29 cellular contexts compared by ENCODE assay signal in the genomic region with DNA sequence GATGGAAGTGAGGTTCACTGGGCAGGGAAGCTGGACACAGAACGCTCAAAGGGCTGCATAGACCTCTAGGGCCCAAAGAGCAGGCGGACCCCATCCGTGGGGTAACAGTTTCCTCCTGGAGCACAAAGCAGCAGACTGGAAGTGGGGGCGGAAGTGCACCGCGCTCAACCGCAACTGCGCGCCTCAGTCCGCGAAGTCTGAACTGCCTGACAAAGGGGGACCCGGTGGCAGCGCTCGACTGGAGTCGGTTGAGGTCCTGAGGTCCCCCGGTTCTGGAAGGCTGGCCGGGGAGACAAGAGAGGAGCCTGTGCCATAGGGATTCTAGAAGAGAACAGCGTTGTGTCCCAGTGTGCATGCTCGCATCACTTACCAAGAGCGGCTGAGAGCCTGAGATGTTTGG.
"Had no signal": no experiment of that assay in that cellular context is flagged by ENCODE, and none has a peak within 500 bp of the region (broad histone marks: within the 10 kb centered on the region; RNA-seq: fewer than 3 reads in every experiment).

No MANE protein-coding gene starts in this region.

- H3K27ac ChIP-seq: colonic mucosa, coronary artery, dorsolateral prefrontal cortex, epithelial cell of prostate, esophagus muscularis mucosa, esophagus squamous epithelium, foreskin keratinocyte, gastrocnemius medialis, gastroesophageal sphincter, heart left ventricle, heart right ventricle had no signal

- H3K4me1 ChIP-seq: colonic mucosa, esophagus muscularis mucosa, esophagus squamous epithelium, foreskin keratinocyte, gastrocnemius medialis, gastroesophageal sphincter, heart left ventricle, heart right ventricle had no signal

- H3K4me3 ChIP-seq: colonic mucosa, coronary artery, dorsolateral prefrontal cortex, esophagus muscularis mucosa, esophagus squamous epithelium, gastrocnemius medialis, gastroesophageal sphincter, heart left ventricle, heart right ventricle had no signal

- H3K27ac Mint-ChIP-seq: dendritic cell treated with granulocyte-macrophage colony-stimulating factor and Interleukin-4, amounts not matched to agents 40 ng/mL and 50 ng/mL, for 4 days; effector memory CD8-positive, alpha-beta T cell; endodermal cell had no signal

- H3K9me3 Mint-ChIP-seq: effector memory CD8-positive, alpha-beta T cell had no signal

- H3K4me3 Mint-ChIP-seq: dendritic cell treated with granulocyte-macrophage colony-stimulating factor and Interleukin-4, amounts not matched to agents 40 ng/mL and 50 ng/mL, for 4 days; effector memory CD8-positive, alpha-beta T cell; endodermal cell had no signal

- DNase-seq: colonic mucosa; cortex of kidney; dermis blood vessel endothelial cell; dorsolateral prefrontal cortex; effector CD4-positive, alpha-beta T cell; effector CD8-positive, alpha-beta T cell; effector memory CD4-positive, alpha-beta T cell; effector memory CD8-positive, alpha-beta T cell; endodermal cell; erythroblast; esophagus squamous epithelium; foreskin fibroblast; foreskin keratinocyte; foreskin melanocyte; gastrocnemius medialis; glutamatergic neuron; head of caudate nucleus; heart right ventricle had no signal

- ATAC-seq: effector memory CD8-positive, alpha-beta T cell; esophagus mucosa; foreskin keratinocyte; gastrocnemius medialis; gastroesophageal sphincter; heart left ventricle; heart right ventricle had no signal

- H3K4me1 Mint-ChIP-seq: endodermal cell had no signal

- H3K9me3 ChIP-seq: colonic mucosa, esophagus muscularis mucosa, gastrocnemius medialis, gastroesophageal sphincter had no signal

- H3K27me3 Mint-ChIP-seq: dendritic cell treated with granulocyte-macrophage colony-stimulating factor and Interleukin-4, amounts not matched to agents 40 ng/mL and 50 ng/mL, for 4 days had no signal

- H3K27me3 ChIP-seq: colonic mucosa, esophagus muscularis mucosa, esophagus squamous epithelium, foreskin keratinocyte, gastrocnemius medialis, gastroesophageal sphincter, heart left ventricle, heart right ventricle had no signal

- H3K36me3 ChIP-seq: colonic mucosa, gastrocnemius medialis had no signal

- FAIRE-seq: colon, endometrium, endothelial cell of umbilical vein, frontal cortex had no signal
